Comparison of ENCODE assay signal across 33 cellular contexts in the genomic region with DNA sequence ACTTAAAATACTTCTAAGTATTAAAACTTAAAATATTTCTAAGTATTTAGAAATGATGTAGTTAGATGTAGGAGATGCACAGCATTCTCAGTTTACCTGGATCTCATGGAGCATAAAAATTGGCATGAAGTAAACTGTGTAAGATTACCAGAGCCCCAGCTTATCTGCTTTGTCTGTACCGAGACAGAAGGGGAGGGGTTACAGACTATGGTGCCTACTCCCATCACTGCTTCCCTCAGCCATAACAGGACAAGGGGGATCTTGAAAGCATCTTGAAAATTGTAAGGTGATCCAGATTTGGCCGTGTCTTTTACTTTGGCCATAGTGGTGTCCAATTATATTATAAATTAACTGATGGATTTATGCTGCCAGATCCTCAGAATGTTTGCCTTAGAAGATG.
"Had no signal": no experiment of that assay in that cellular context is flagged by ENCODE, and none has a peak within 500 bp of the region (broad histone marks: within the 10 kb centered on the region; RNA-seq: fewer than 3 reads in every experiment).

No MANE protein-coding gene starts in this region.

- ATAC-seq: activated CD4-positive, CD25-positive, alpha-beta regulatory T cell treated with anti-CD3 and anti-CD28 coated beads, Interleukin-2, amount 50 U/mL, for 24 hours; activated CD8-positive, alpha-beta T cell treated with anti-CD3 and anti-CD28 coated beads for 36 hours; activated naive CD8-positive, alpha-beta T cell treated with anti-CD3 and anti-CD28 coated beads, Interleukin-2, amount 50 U/mL, for 24 hours; activated T-cell treated with anti-CD3 and anti-CD28 coated beads, Interleukin-2, amount 50 U/mL, for 4 hours; body of pancreas; esophagus mucosa had no signal

- H3K4me3 ChIP-seq: adrenal gland, body of pancreas, colonic mucosa had no signal

- H3K27ac Mint-ChIP-seq: activated B cell treated with CpG ODN at 0.5 μM for 24 hours; activated CD8-positive, alpha-beta T cell treated with anti-CD3 and anti-CD28 coated beads for 36 hours; activated naive CD4-positive, alpha-beta T cell treated with anti-CD3 and anti-CD28 coated beads for 36 hours; activated naive CD4-positive, alpha-beta T cell treated with anti-CD3 and anti-CD28 coated beads, Interleukin-2, amount 50 U/mL, for 24 hours; activated naive CD8-positive, alpha-beta T cell treated with anti-CD3 and anti-CD28 coated beads for 36 hours; activated naive CD8-positive, alpha-beta T cell treated with anti-CD3 and anti-CD28 coated beads, Interleukin-2, amount 50 U/mL, for 24 hours; activated T-helper 1 cell treated with anti-CD3 and anti-CD28 coated beads, Interleukin-12 subunit alpha, Interleukin-12 subunit beta, Interleukin-2, Interleukin-4 antibody, amounts not matched to agents 30 ng/mL and 10 ng/mL and 1 ng/mL, durations not matched to agents 14 hours and 24 hours and 36 hours; activated T-helper 2 cell treated with anti-CD3 and anti-CD28 coated beads, Interferon-gamma antibody, Interleukin-2, Interleukin-4, amounts not matched to agents 10 μg/mL and 5 μg/mL and 100 μg/mL, durations not matched to agents 14 hours and 24 hours and 36 hours had no signal

- H3K9me3 ChIP-seq: adrenal gland, body of pancreas, colonic mucosa had no signal

- DNase-seq: activated B cell treated with CpG ODN at 0.5 μM for 24 hours; activated CD4-positive, alpha-beta T cell treated with anti-CD3 and anti-CD28 coated beads for 48 hours; activated CD4-positive, alpha-beta T cell treated with anti-CD3 and anti-CD28 coated beads, Interleukin-2, amount 50 U/mL, for 1 hour; activated CD4-positive, alpha-beta T cell treated with anti-CD3 and anti-CD28 coated beads, Interleukin-2, amount 50 U/mL, for 48 hours; activated CD8-positive, alpha-beta memory T cell treated with anti-CD3 and anti-CD28 coated beads for 24 hours; activated CD8-positive, alpha-beta T cell treated with anti-CD3 and anti-CD28 coated beads for 36 hours; activated effector memory CD4-positive, alpha-beta T cell treated with anti-CD3 and anti-CD28 coated beads, Interleukin-2, amount 50 U/mL, for 16 hours; activated naive CD4-positive, alpha-beta T cell treated with anti-CD3 and anti-CD28 coated beads for 36 hours; activated naive CD8-positive, alpha-beta T cell treated with anti-CD3 and anti-CD28 coated beads for 36 hours; activated naive CD8-positive, alpha-beta T cell treated with anti-CD3 and anti-CD28 coated beads, Interleukin-2, amount 50 U/mL, for 24 hours; activated T-cell treated with anti-CD3 and anti-CD28 coated beads, Interleukin-2, amount 50 U/mL, for 4 hours; adrenal gland; amygdala; aorta; body of pancreas; caudate nucleus; cerebellar nuclear complex; colonic mucosa; effector CD8-positive, alpha-beta T cell; foreskin fibroblast; head of caudate nucleus; T-helper 2 cell had no signal

- H3K27ac ChIP-seq: adrenal gland, body of pancreas, colonic mucosa, epithelial cell of prostate, VCaP had no signal

- FAIRE-seq: endometrium, endothelial cell of umbilical vein, frontal cortex, TTC549 had no signal

- H3K27me3 Mint-ChIP-seq: activated B cell treated with CpG ODN at 0.5 μM for 24 hours; activated CD8-positive, alpha-beta T cell treated with anti-CD3 and anti-CD28 coated beads for 36 hours; activated naive CD4-positive, alpha-beta T cell treated with anti-CD3 and anti-CD28 coated beads, Interleukin-2, amount 50 U/mL, for 24 hours; activated naive CD8-positive, alpha-beta T cell treated with anti-CD3 and anti-CD28 coated beads for 36 hours; activated naive CD8-positive, alpha-beta T cell treated with anti-CD3 and anti-CD28 coated beads, Interleukin-2, amount 50 U/mL, for 24 hours had no signal

- H3K36me3 ChIP-seq: adrenal gland, colonic mucosa had no signal

- H3K4me3 Mint-ChIP-seq: activated B cell treated with CpG ODN at 0.5 μM for 24 hours; activated CD8-positive, alpha-beta T cell treated with anti-CD3 and anti-CD28 coated beads for 36 hours; activated naive CD4-positive, alpha-beta T cell treated with anti-CD3 and anti-CD28 coated beads for 36 hours; activated naive CD4-positive, alpha-beta T cell treated with anti-CD3 and anti-CD28 coated beads, Interleukin-2, amount 50 U/mL, for 24 hours; activated naive CD8-positive, alpha-beta T cell treated with anti-CD3 and anti-CD28 coated beads for 36 hours; activated naive CD8-positive, alpha-beta T cell treated with anti-CD3 and anti-CD28 coated beads, Interleukin-2, amount 50 U/mL, for 24 hours; activated T-cell treated with anti-CD3 and anti-CD28 coated beads, Interleukin-2, amount 50 U/mL, for 4 hours; activated T-helper 1 cell treated with anti-CD3 and anti-CD28 coated beads, Interleukin-12 subunit alpha, Interleukin-12 subunit beta, Interleukin-2, Interleukin-4 antibody, amounts not matched to agents 30 ng/mL and 10 ng/mL and 1 ng/mL, durations not matched to agents 14 hours and 24 hours and 36 hours had no signal

- H3K9me3 Mint-ChIP-seq: activated B cell treated with CpG ODN at 0.5 μM for 24 hours; activated CD8-positive, alpha-beta T cell treated with anti-CD3 and anti-CD28 coated beads for 36 hours; activated naive CD4-positive, alpha-beta T cell treated with anti-CD3 and anti-CD28 coated beads for 36 hours; activated naive CD4-positive, alpha-beta T cell treated with anti-CD3 and anti-CD28 coated beads, Interleukin-2, amount 50 U/mL, for 24 hours; activated naive CD8-positive, alpha-beta T cell treated with anti-CD3 and anti-CD28 coated beads for 36 hours; activated naive CD8-positive, alpha-beta T cell treated with anti-CD3 and anti-CD28 coated beads, Interleukin-2, amount 50 U/mL, for 24 hours; activated T-cell treated with anti-CD3 and anti-CD28 coated beads, Interleukin-2, amount 50 U/mL, for 4 hours; activated T-helper 1 cell treated with anti-CD3 and anti-CD28 coated beads, Interleukin-12 subunit alpha, Interleukin-12 subunit beta, Interleukin-2, Interleukin-4 antibody, amounts not matched to agents 30 ng/mL and 10 ng/mL and 1 ng/mL, durations not matched to agents 14 hours and 24 hours and 36 hours; activated T-helper 2 cell treated with anti-CD3 and anti-CD28 coated beads, Interferon-gamma antibody, Interleukin-2, Interleukin-4, amounts not matched to agents 10 μg/mL and 5 μg/mL and 100 μg/mL, durations not matched to agents 14 hours and 24 hours and 36 hours had no signal

- H3K27me3 ChIP-seq: adrenal gland, body of pancreas, colonic mucosa had no signal

- H3K4me1 ChIP-seq: adrenal gland, body of pancreas, colonic mucosa had no signal
